28 cellular contexts compared by ENCODE assay signal in the genomic region with DNA sequence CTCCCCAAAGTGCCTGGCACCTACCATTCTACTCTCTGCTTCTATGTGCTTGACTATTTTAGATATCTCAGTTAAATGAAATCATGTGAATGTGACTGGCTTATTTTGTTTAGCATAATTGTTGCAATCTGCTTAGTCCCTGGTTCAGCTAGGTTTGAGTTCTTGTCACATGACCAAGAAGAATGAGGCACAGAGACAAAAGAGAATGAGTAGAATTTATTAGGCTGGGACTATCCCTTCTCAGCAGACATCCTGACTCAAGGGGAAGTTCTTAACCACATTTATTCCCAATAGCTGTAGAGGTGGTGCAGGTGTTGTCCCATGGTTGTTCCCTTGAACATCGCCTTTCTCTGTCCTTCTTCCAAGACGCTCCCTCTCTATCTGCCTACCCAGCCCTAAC.
"Had no signal": no experiment of that assay in that cellular context is flagged by ENCODE, and none has a peak within 500 bp of the region (broad histone marks: within the 10 kb centered on the region; RNA-seq: fewer than 3 reads in every experiment).

No MANE protein-coding gene starts in this region.

- H3K36me3 ChIP-seq: stomach, suprapubic skin, thoracic aorta, thyroid gland, tibial artery, tibial nerve, transverse colon, upper lobe of left lung, upper lobe of right lung, uterus, vagina had no signal

- H3K36me3 Mint-ChIP-seq: stimulated activated effector memory CD8-positive, alpha-beta T cell treated with anti-CD3 and anti-CD28 coated beads, Interleukin-12 subunit alpha, Interleukin-12 subunit beta, amount 100 ng/mL, for 72 hours; stimulated activated memory B cell treated with anti-CD40 and anti-IgM and Interleukin-4, amounts not matched to agents 10 μg/mL and 1 μg/mL and 100 μg/mL, for 72 hours; type B pancreatic cell had no signal

- H3K27me3 ChIP-seq: stomach, suprapubic skin, testis, thyroid gland, tibial artery, tibial nerve, transverse colon, upper lobe of left lung, upper lobe of right lung, uterus, vagina had no signal

- FAIRE-seq: urothelium cell line had no signal

- H3K4me3 Mint-ChIP-seq: stimulated activated effector memory CD8-positive, alpha-beta T cell treated with anti-CD3 and anti-CD28 coated beads, Interleukin-12 subunit alpha, Interleukin-12 subunit beta, amount 100 ng/mL, for 72 hours; stimulated activated memory B cell treated with anti-CD40 and anti-IgM and Interleukin-4, amounts not matched to agents 10 μg/mL and 1 μg/mL and 100 μg/mL, for 72 hours; stimulated activated naive CD8-positive, alpha-beta T cell treated with anti-CD3 and anti-CD28 coated beads, Interleukin-15, amount 100 ng/mL, for 72 hours; stimulated activated naive CD8-positive, alpha-beta T cell treated with anti-CD3 and anti-CD28 coated beads, Interleukin-15, Interleukin-2, amounts not matched to agents 100 ng/mL and 50 ng/mL, for 24 hours; type B pancreatic cell had no signal

- H3K4me3 ChIP-seq: stomach, suprapubic skin, testis, thoracic aorta, thyroid gland, tibial artery, tibial nerve, transverse colon, upper lobe of left lung, upper lobe of right lung, uterus, vagina had no signal

- H3K4me1 ChIP-seq: stomach, suprapubic skin, testis, thyroid gland, tibial artery, tibial nerve, transverse colon, upper lobe of left lung, upper lobe of right lung, uterus, vagina had no signal

- ATAC-seq: stimulated activated effector memory CD8-positive, alpha-beta T cell treated with anti-CD3 and anti-CD28 coated beads, Interleukin-12 subunit alpha, Interleukin-12 subunit beta, amount 100 ng/mL, for 72 hours; stimulated activated memory B cell treated with anti-CD40 and anti-IgM and Interleukin-4, amounts not matched to agents 10 μg/mL and 1 μg/mL and 100 μg/mL, for 72 hours; stimulated activated naive CD8-positive, alpha-beta T cell treated with anti-CD3 and anti-CD28 coated beads, Interleukin-15, amount 100 ng/mL, for 72 hours; stimulated activated naive CD8-positive, alpha-beta T cell treated with anti-CD3 and anti-CD28 coated beads, Interleukin-15, Interleukin-2, amounts not matched to agents 100 U/mL and 50 U/mL, for 24 hours; upper lobe of right lung had no signal

- H3K9me3 ChIP-seq: stomach, suprapubic skin, testis, thoracic aorta, thyroid gland, tibial artery, tibial nerve, transverse colon, upper lobe of left lung, upper lobe of right lung, uterus, vagina had no signal

- H3K27me3 Mint-ChIP-seq: stimulated activated memory B cell treated with anti-CD40 and anti-IgM and Interleukin-4, amounts not matched to agents 10 μg/mL and 1 μg/mL and 100 μg/mL, for 72 hours; stimulated activated naive CD8-positive, alpha-beta T cell treated with anti-CD3 and anti-CD28 coated beads, Interleukin-15, amount 100 ng/mL, for 72 hours; stimulated activated naive CD8-positive, alpha-beta T cell treated with anti-CD3 and anti-CD28 coated beads, Interleukin-15, Interleukin-2, amounts not matched to agents 100 ng/mL and 50 ng/mL, for 24 hours; type B pancreatic cell had no signal

- H3K27ac ChIP-seq: stomach, suprapubic skin, testis, thoracic aorta, thyroid gland, tibial artery, tibial nerve, transverse colon, upper lobe of left lung, upper lobe of right lung, uterus, vagina had no signal

- H3K4me1 Mint-ChIP-seq: stimulated activated effector memory CD8-positive, alpha-beta T cell treated with anti-CD3 and anti-CD28 coated beads, Interleukin-12 subunit alpha, Interleukin-12 subunit beta, amount 100 ng/mL, for 72 hours; stimulated activated memory B cell treated with anti-CD40 and anti-IgM and Interleukin-4, amounts not matched to agents 10 μg/mL and 1 μg/mL and 100 μg/mL, for 72 hours; stimulated activated naive CD8-positive, alpha-beta T cell treated with anti-CD3 and anti-CD28 coated beads, Interleukin-15, amount 100 ng/mL, for 72 hours had no signal

- DNase-seq: stimulated activated CD4-positive, alpha-beta T cell treated with anti-CD3 and anti-CD28 coated beads, Interleukin-2, amount 100 ng/mL, for 48 hours; stimulated activated CD4-positive, alpha-beta T cell treated with anti-CD3 and anti-CD28 coated beads, Interleukin-4, amount 100 ng/mL, for 1 hour; stimulated activated CD4-positive, alpha-beta T cell treated with anti-CD3 and anti-CD28 coated beads, Interleukin-4, amount 100 ng/mL, for 24 hours; stimulated activated CD4-positive, alpha-beta T cell treated with anti-CD3 and anti-CD28 coated beads, Interleukin-4, amount 100 ng/mL, for 4 hours; stimulated activated CD8-positive, alpha-beta memory T cell treated with anti-CD3 and anti-CD28 coated beads, Interleukin-4, amount 100 ng/mL, for 48 hours; stimulated activated naive CD4-positive, alpha-beta T cell; stimulated activated naive CD4-positive, alpha-beta T cell treated with Interleukin-2 at 50 U/mL for 16 hours; stimulated activated naive CD8-positive, alpha-beta T cell treated with anti-CD3 and anti-CD28 coated beads, Interleukin-15, amount 100 ng/mL, for 72 hours; stimulated activated naive CD8-positive, alpha-beta T cell treated with anti-CD3 and anti-CD28 coated beads, Interleukin-15, Interleukin-2, amounts not matched to agents 100 U/mL and 50 U/mL, for 24 hours; stomach; substantia nigra; testis; thyroid gland; tibial artery; transverse colon; trophoblast cell; upper lobe of left lung; upper lobe of right lung; uterus had no signal

- H3K9me3 Mint-ChIP-seq: stimulated activated effector memory CD8-positive, alpha-beta T cell treated with anti-CD3 and anti-CD28 coated beads, Interleukin-12 subunit alpha, Interleukin-12 subunit beta, amount 100 ng/mL, for 72 hours; stimulated activated memory B cell treated with anti-CD40 and anti-IgM and Interleukin-4, amounts not matched to agents 10 μg/mL and 1 μg/mL and 100 μg/mL, for 72 hours; stimulated activated naive CD8-positive, alpha-beta T cell treated with anti-CD3 and anti-CD28 coated beads, Interleukin-15, amount 100 ng/mL, for 72 hours; type B pancreatic cell had no signal

- H3K27ac Mint-ChIP-seq: stimulated activated effector memory CD8-positive, alpha-beta T cell treated with anti-CD3 and anti-CD28 coated beads, Interleukin-12 subunit alpha, Interleukin-12 subunit beta, amount 100 ng/mL, for 72 hours; stimulated activated memory B cell treated with anti-CD40 and anti-IgM and Interleukin-4, amounts not matched to agents 10 μg/mL and 1 μg/mL and 100 μg/mL, for 72 hours; stimulated activated naive CD8-positive, alpha-beta T cell treated with anti-CD3 and anti-CD28 coated beads, Interleukin-15, amount 100 ng/mL, for 72 hours; stimulated activated naive CD8-positive, alpha-beta T cell treated with anti-CD3 and anti-CD28 coated beads, Interleukin-15, Interleukin-2, amounts not matched to agents 100 ng/mL and 50 ng/mL, for 24 hours; type B pancreatic cell had no signal
